Comparison of ENCODE assay signal across 39 cellular contexts in the genomic region with DNA sequence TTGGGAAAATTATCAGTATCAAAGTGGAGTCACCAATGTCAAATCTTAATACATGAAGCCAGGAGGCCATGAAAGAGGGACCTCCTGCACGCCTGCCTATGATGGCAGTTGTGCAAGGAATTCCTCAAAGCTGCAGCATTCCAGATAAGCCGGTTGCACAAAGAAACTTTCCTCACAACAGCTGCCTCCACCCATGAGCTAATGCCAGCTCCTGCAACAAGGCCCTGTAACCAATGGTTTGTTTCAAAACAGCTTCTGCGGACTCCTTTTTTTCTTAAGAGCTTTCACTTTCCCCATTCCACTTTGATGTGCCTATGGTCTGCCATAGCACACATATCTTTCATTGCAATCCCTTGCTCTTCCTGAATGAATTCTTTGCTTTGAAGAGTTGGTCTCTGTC. TPM values are rescaled to one million over a fixed set of nuclear protein-coding genes. Genes with fewer than 3 reads are reported as not detected.
"Had no signal": no experiment of that assay in that cellular context is flagged by ENCODE, and none has a peak within 500 bp of the region (broad histone marks: within the 10 kb centered on the region; RNA-seq: fewer than 3 reads in every experiment).

No MANE protein-coding gene starts in this region.

- H3K4me1 ChIP-seq: adrenal gland, ascending aorta had no signal

- H3K27ac ChIP-seq: adrenal gland, ascending aorta, cardiac muscle cell, VCaP had no signal

- H3K4me3 Mint-ChIP-seq: activated B cell treated with CpG ODN at 0.5 μM for 24 hours; activated CD4-positive, alpha-beta memory T cell treated with anti-CD3 and anti-CD28 coated beads for 36 hours; activated CD4-positive, alpha-beta T cell treated with anti-CD3 and anti-CD28 coated beads, Interleukin-2, amount 10 ng/mL, durations not matched to agents 24 days and 14 days; activated CD8-positive, alpha-beta T cell treated with anti-CD3 and anti-CD28 coated beads for 36 hours; activated naive CD4-positive, alpha-beta T cell treated with anti-CD3 and anti-CD28 coated beads for 36 hours; activated naive CD8-positive, alpha-beta T cell treated with anti-CD3 and anti-CD28 coated beads for 36 hours; activated T-cell treated with anti-CD3 and anti-CD28 coated beads, Interleukin-2, amount 50 U/mL, for 4 hours; activated T-cell treated with anti-CD3 and anti-CD28 coated beads, Interleukin-2, amount 50 U/mL, for 72 hours; activated T-helper 1 cell treated with anti-CD3 and anti-CD28 coated beads, Interleukin-12 subunit alpha, Interleukin-12 subunit beta, Interleukin-2, Interleukin-4 antibody, amounts not matched to agents 30 ng/mL and 10 ng/mL and 1 ng/mL, durations not matched to agents 14 hours and 24 hours and 36 hours; activated T-helper 17 cell treated with anti-CD3 and anti-CD28 coated beads, Interleukin-2, amount 50 U/mL, for 72 hours; brain; central memory CD8-positive, alpha-beta T cell; T-helper 1 cell treated with Interleukin-12 subunit alpha and Interleukin-12 subunit beta and Interleukin-4 antibody, amounts not matched to agents 30 μg/mL and 1 μg/mL, for 36 hours; T-helper 2 cell treated with Interferon-gamma antibody and Interleukin-4, amounts not matched to agents 5 μg/mL and 100 μg/mL, for 36 hours had no signal

- H3K4me3 ChIP-seq: adrenal gland, ascending aorta, cardiac muscle cell had no signal

- H3K27me3 ChIP-seq: adrenal gland, ascending aorta had no signal

- H3K27ac Mint-ChIP-seq: activated B cell treated with CpG ODN at 0.5 μM for 24 hours; activated CD4-positive, alpha-beta memory T cell treated with anti-CD3 and anti-CD28 coated beads for 36 hours; activated CD4-positive, alpha-beta T cell treated with anti-CD3 and anti-CD28 coated beads, Interleukin-2, amount 10 ng/mL, durations not matched to agents 24 days and 14 days; activated CD8-positive, alpha-beta T cell treated with anti-CD3 and anti-CD28 coated beads for 36 hours; activated naive CD4-positive, alpha-beta T cell treated with anti-CD3 and anti-CD28 coated beads for 36 hours; activated naive CD4-positive, alpha-beta T cell treated with anti-CD3 and anti-CD28 coated beads, Interleukin-2, amount 50 U/mL, for 72 hours; activated naive CD8-positive, alpha-beta T cell treated with anti-CD3 and anti-CD28 coated beads for 36 hours; activated T-cell treated with anti-CD3 and anti-CD28 coated beads, Interleukin-2, amount 50 U/mL, for 72 hours; activated T-helper 1 cell treated with anti-CD3 and anti-CD28 coated beads, Interleukin-12 subunit alpha, Interleukin-12 subunit beta, Interleukin-2, Interleukin-4 antibody, amounts not matched to agents 30 ng/mL and 10 ng/mL and 1 ng/mL, durations not matched to agents 14 hours and 24 hours and 36 hours; activated T-helper 17 cell treated with anti-CD3 and anti-CD28 coated beads, Interleukin-2, amount 50 U/mL, for 72 hours; brain; T-helper 1 cell treated with Interleukin-12 subunit alpha and Interleukin-12 subunit beta and Interleukin-4 antibody, amounts not matched to agents 30 μg/mL and 1 μg/mL, for 36 hours; T-helper 2 cell treated with Interferon-gamma antibody and Interleukin-4, amounts not matched to agents 5 μg/mL and 100 μg/mL, for 36 hours had no signal

- FAIRE-seq: bronchial epithelial cell, TTC549 had no signal

- H3K27me3 Mint-ChIP-seq: activated CD4-positive, alpha-beta memory T cell treated with anti-CD3 and anti-CD28 coated beads for 36 hours; activated CD8-positive, alpha-beta T cell treated with anti-CD3 and anti-CD28 coated beads for 36 hours; activated T-helper 17 cell treated with anti-CD3 and anti-CD28 coated beads, Interleukin-2, amount 50 U/mL, for 72 hours; central memory CD8-positive, alpha-beta T cell had no signal

- H3K36me3 Mint-ChIP-seq: activated CD4-positive, alpha-beta memory T cell treated with anti-CD3 and anti-CD28 coated beads for 36 hours; activated naive CD4-positive, alpha-beta T cell treated with anti-CD3 and anti-CD28 coated beads, Interleukin-2, amount 50 U/mL, for 72 hours; activated naive CD8-positive, alpha-beta T cell treated with anti-CD3 and anti-CD28 coated beads for 36 hours; brain had no signal

- H3K9me3 ChIP-seq: adrenal gland, ascending aorta had no signal

- H3K36me3 ChIP-seq: adrenal gland, ascending aorta, cardiac muscle cell had no signal

- H3K9me3 Mint-ChIP-seq: activated B cell treated with CpG ODN at 0.5 μM for 24 hours; activated CD4-positive, alpha-beta memory T cell treated with anti-CD3 and anti-CD28 coated beads for 36 hours; activated CD4-positive, alpha-beta T cell treated with anti-CD3 and anti-CD28 coated beads, Interleukin-2, amount 10 ng/mL, durations not matched to agents 24 days and 14 days; activated CD8-positive, alpha-beta T cell treated with anti-CD3 and anti-CD28 coated beads for 36 hours; activated naive CD4-positive, alpha-beta T cell treated with anti-CD3 and anti-CD28 coated beads for 36 hours; activated naive CD4-positive, alpha-beta T cell treated with anti-CD3 and anti-CD28 coated beads, Interleukin-2, amount 50 U/mL, for 72 hours; activated naive CD8-positive, alpha-beta T cell treated with anti-CD3 and anti-CD28 coated beads for 36 hours; activated T-cell treated with anti-CD3 and anti-CD28 coated beads, Interleukin-2, amount 50 U/mL, for 72 hours; activated T-helper 1 cell treated with anti-CD3 and anti-CD28 coated beads, Interleukin-12 subunit alpha, Interleukin-12 subunit beta, Interleukin-2, Interleukin-4 antibody, amounts not matched to agents 30 ng/mL and 10 ng/mL and 1 ng/mL, durations not matched to agents 14 hours and 24 hours and 36 hours; T-helper 1 cell treated with Interleukin-12 subunit alpha and Interleukin-12 subunit beta and Interleukin-4 antibody, amounts not matched to agents 30 μg/mL and 1 μg/mL, for 36 hours; T-helper 2 cell treated with Interferon-gamma antibody and Interleukin-4, amounts not matched to agents 5 μg/mL and 100 μg/mL, for 36 hours had no signal

- H3K4me1 Mint-ChIP-seq: activated CD4-positive, alpha-beta T cell treated with anti-CD3 and anti-CD28 coated beads, Interleukin-2, amount 10 ng/mL, durations not matched to agents 24 days and 14 days; activated naive CD8-positive, alpha-beta T cell treated with anti-CD3 and anti-CD28 coated beads for 36 hours; activated T-helper 17 cell treated with anti-CD3 and anti-CD28 coated beads, Interleukin-2, amount 50 U/mL, for 72 hours; brain; central memory CD8-positive, alpha-beta T cell had no signal

- DNase-seq: activated B cell treated with CpG ODN at 0.5 μM for 24 hours; activated CD4-positive, alpha-beta memory T cell treated with anti-CD3 and anti-CD28 coated beads for 36 hours; activated CD4-positive, alpha-beta T cell treated with anti-CD3 and anti-CD28 coated beads for 4 hours; activated CD4-positive, alpha-beta T cell treated with anti-CD3 and anti-CD28 coated beads, Interleukin-2, amount 10 ng/mL, durations not matched to agents 24 days and 14 days; activated CD4-positive, alpha-beta T cell treated with anti-CD3 and anti-CD28 coated beads, Interleukin-2, amount 50 U/mL, for 1 hour; activated CD4-positive, alpha-beta T cell treated with anti-CD3 and anti-CD28 coated beads, Interleukin-2, amount 50 U/mL, for 4 hours; activated CD4-positive, CD25-positive, alpha-beta regulatory T cell treated with anti-CD3 and anti-CD28 coated beads, Interleukin-2, amount 50 U/mL, for 72 hours; activated CD8-positive, alpha-beta memory T cell treated with anti-CD3 and anti-CD28 coated beads, Interleukin-2, amount 50 U/mL, for 4 hours; activated CD8-positive, alpha-beta T cell treated with anti-CD3 and anti-CD28 coated beads for 36 hours; activated effector memory CD4-positive, alpha-beta T cell treated with anti-CD3 and anti-CD28 coated beads, Interleukin-2, amount 50 U/mL, for 16 hours; activated gamma-delta T cell treated with Interleukin-2 at 50 U/mL for 16 hours; activated naive CD4-positive, alpha-beta T cell; activated naive CD4-positive, alpha-beta T cell treated with anti-CD3 and anti-CD28 coated beads for 36 hours; activated naive CD4-positive, alpha-beta T cell treated with anti-CD3 and anti-CD28 coated beads, Interleukin-2, amount 50 U/mL, for 16 hours; activated naive CD8-positive, alpha-beta T cell treated with anti-CD3 and anti-CD28 coated beads for 36 hours; activated T-cell treated with anti-CD3 and anti-CD28 coated beads for 4 hours; activated T-cell treated with anti-CD3 and anti-CD28 coated beads, Interleukin-2, amount 50 U/mL, for 1 hour; activated T-cell treated with anti-CD3 and anti-CD28 coated beads, Interleukin-2, amount 50 U/mL, for 4 hours; activated T-cell treated with anti-CD3 and anti-CD28 coated beads, Interleukin-2, amount 50 U/mL, for 72 hours; adrenal gland; amygdala; anterior cingulate cortex; caudate nucleus; cerebellar nuclear complex; T-helper 2 cell; T-helper 9 cell had no signal

- ATAC-seq: activated CD8-positive, alpha-beta T cell treated with anti-CD3 and anti-CD28 coated beads for 36 hours; activated naive CD4-positive, alpha-beta T cell treated with anti-CD3 and anti-CD28 coated beads, Interleukin-2, amount 50 U/mL, for 72 hours; activated T-cell treated with anti-CD3 and anti-CD28 coated beads, Interleukin-2, amount 50 U/mL, for 4 hours; activated T-cell treated with anti-CD3 and anti-CD28 coated beads, Interleukin-2, amount 50 U/mL, for 72 hours; activated T-helper 17 cell treated with anti-CD3 and anti-CD28 coated beads, Interleukin-2, amount 50 U/mL, for 72 hours had no signal

RNA-seq across cellular contexts. Expression of gene TMEM200C, which starts 22.4 kb away (rescaled TPM):
- total RNA-seq: activated B cell treated with CpG ODN at 0.5 μM for 24 hours; activated CD4-positive, alpha-beta memory T cell treated with anti-CD3 and anti-CD28 coated beads for 36 hours; activated CD4-positive, alpha-beta T cell treated with anti-CD3 and anti-CD28 coated beads, Interleukin-2, amount 10 ng/mL, durations not matched to agents 24 days and 14 days; activated CD8-positive, alpha-beta memory T cell treated with anti-CD3 and anti-CD28 coated beads for 36 hours; activated CD8-positive, alpha-beta T cell treated with anti-CD3 and anti-CD28 coated beads for 36 hours; activated naive CD4-positive, alpha-beta T cell treated with anti-CD3 and anti-CD28 coated beads for 36 hours; activated naive CD4-positive, alpha-beta T cell treated with anti-CD3 and anti-CD28 coated beads, Interleukin-2, amount 50 U/mL, for 72 hours; activated naive CD8-positive, alpha-beta T cell treated with anti-CD3 and anti-CD28 coated beads for 36 hours; activated T-cell treated with anti-CD3 and anti-CD28 coated beads, Interleukin-2, amount 50 U/mL, for 4 hours; activated T-cell treated with anti-CD3 and anti-CD28 coated beads, Interleukin-2, amount 50 U/mL, for 72 hours; activated T-helper 1 cell treated with anti-CD3 and anti-CD28 coated beads, Interleukin-12 subunit alpha, Interleukin-12 subunit beta, Interleukin-2, Interleukin-4 antibody, amounts not matched to agents 30 ng/mL and 10 ng/mL and 1 ng/mL, durations not matched to agents 14 hours and 24 hours and 36 hours; activated T-helper 17 cell treated with anti-CD3 and anti-CD28 coated beads, Interleukin-2, amount 50 U/mL, for 72 hours had no signal
